Comparison of ENCODE assay signal across 13 cellular contexts in genomic region chr11:79081441-79082124, GRCh38.
DNase-seq lines count a peak whose midpoint lies in the region; ATAC-seq and TF ChIP-seq lines count a peak whose summit lies in the region.
"Had no signal": no experiment of that assay in that cellular context is flagged by ENCODE, and none has a peak within 500 bp of the region (broad histone marks: within the 10 kb centered on the region; RNA-seq: fewer than 3 reads in every experiment).

No MANE protein-coding gene starts in this region.

- peak overlapping the region in 3 of 4 donors; percentile 36 to 63 (median 54) for H3K27ac ChIP-seq in body of pancreas

- no peaks in the 10 kb centered on the region for H3K9me3 ChIP-seq in body of pancreas

- no peak overlapping the region for H3K4me3 ChIP-seq in body of pancreas
- H3K4me3 ChIP-seq: lung had no signal

- H3K27me3 ChIP-seq in body of pancreas, result no peaks in the 10 kb centered on the region

- DNase-seq in HK-2 (ENCODE audit: unreplicated experiment), result peak; percentile 76
- no peak for DNase-seq in body of pancreas
- DNase-seq in hypothalamus (lab: John Stamatoyannopoulos, UW), result peak in 38 of 51 donors; percentile 7 to 80 (median 42)
- no peak for DNase-seq in sciatic nerve (ENCODE audit: low spot score)
- no peak for DNase-seq in NCI-H2196 treated with DMSO at 0.1 percent for 48 hours (lab: John Stamatoyannopoulos, UW; ENCODE audit: unreplicated experiment)
- DNase-seq in activated naive CD4-positive, alpha-beta T cell treated with anti-CD3 and anti-CD28 coated beads, Interleukin-2, amount 50 U/mL, for 72 hours (ENCODE audit: low spot score in 2 of 2), result no peak
- DNase-seq: activated CD4-positive, alpha-beta T cell treated with anti-CD3 and anti-CD28 coated beads, Interleukin-2, amount 10 ng/mL, durations not matched to agents 7 days and 5 days; activated effector memory CD4-positive, alpha-beta T cell treated with anti-CD3 and anti-CD28 coated beads, Interleukin-2, amount 50 U/mL, for 16 hours; CD8-positive, alpha-beta T cell; NCI-H187 had no signal

- peaks cover 26% of the 10 kb centered on the region for H3K4me1 ChIP-seq in body of pancreas

- H3K27ac Mint-ChIP-seq in activated naive CD4-positive, alpha-beta T cell treated with anti-CD3 and anti-CD28 coated beads, Interleukin-2, amount 50 U/mL, for 72 hours, result no peak overlapping the region
- H3K27ac Mint-ChIP-seq: activated CD4-positive, alpha-beta T cell treated with anti-CD3 and anti-CD28 coated beads, Interleukin-2, amount 10 ng/mL, durations not matched to agents 7 days and 5 days; CD8-positive, alpha-beta T cell; dendritic cell treated with granulocyte-macrophage colony-stimulating factor and Interleukin-4, amounts not matched to agents 40 ng/mL and 50 ng/mL, for 4 days had no signal

- TF ChIP-seq CTCF in body of pancreas (IDR thresholded peaks at IDR 0.05), result no peak

- WGBS in body of pancreas, 2 donors, result 55 to 82% methylated on average over 7 to 8 of the region's 8 CpGs

- no peaks in the 10 kb centered on the region for H3K36me3 ChIP-seq in body of pancreas (replicated peaks in 1 of 2; ENCODE audit: insufficient read depth in 1 of 2, low read depth in 2 of 2)

- H3K36me3 Mint-ChIP-seq in activated naive CD4-positive, alpha-beta T cell treated with anti-CD3 and anti-CD28 coated beads, Interleukin-2, amount 50 U/mL, for 72 hours, result no peaks in the 10 kb centered on the region
- H3K36me3 Mint-ChIP-seq: CD8-positive, alpha-beta T cell had no signal

- intact Hi-C loops in body of pancreas (cut with DNase I) (no loop called here), sciatic nerve (cut with DNase I) (no loop called here)

- no peak for TF ChIP-seq POLR2A in body of pancreas (IDR thresholded peaks at IDR 0.05)

- peaks cover 0 to 4% of the 10 kb centered on the region in 2 donors for H3K9me3 Mint-ChIP-seq in activated naive CD4-positive, alpha-beta T cell treated with anti-CD3 and anti-CD28 coated beads, Interleukin-2, amount 50 U/mL, for 72 hours
- H3K9me3 Mint-ChIP-seq: activated CD4-positive, alpha-beta T cell treated with anti-CD3 and anti-CD28 coated beads, Interleukin-2, amount 10 ng/mL, durations not matched to agents 7 days and 5 days; CD8-positive, alpha-beta T cell; dendritic cell treated with granulocyte-macrophage colony-stimulating factor and Interleukin-4, amounts not matched to agents 40 ng/mL and 50 ng/mL, for 4 days had no signal

- peak; percentile 26 for ATAC-seq in body of pancreas
- peak; percentile 86 for ATAC-seq in sciatic nerve
- ATAC-seq in GM21786 (IDR thresholded peaks at IDR 0.05; ENCODE audit: unreplicated experiment), result no peak
- ATAC-seq in activated naive CD4-positive, alpha-beta T cell treated with anti-CD3 and anti-CD28 coated beads, Interleukin-2, amount 50 U/mL, for 72 hours, result no peak
- ATAC-seq: CD8-positive, alpha-beta T cell had no signal

Comparison
In these comparisons a context has a peak if more than half of its experiments do, and no peak if none do; other contexts are left out.
1. DNase-seq: peak in HK-2 (single experiment) and hypothalamus (38 of 51); none in body of pancreas (0 of 4), sciatic nerve (single experiment), NCI-H2196 treated with DMSO at 0.1 percent for 48 hours (single experiment) and activated naive CD4-positive, alpha-beta T cell treated with anti-CD3 and anti-CD28 coated beads, Interleukin-2, amount 50 U/mL, for 72 hours (0 of 2).
2. ATAC-seq: peak in body of pancreas (single experiment) and sciatic nerve (single experiment); none in GM21786 (single experiment) and activated naive CD4-positive, alpha-beta T cell treated with anti-CD3 and anti-CD28 coated beads, Interleukin-2, amount 50 U/mL, for 72 hours (0 of 2).